25 cellular contexts compared by ENCODE assay signal in the genomic region with DNA sequence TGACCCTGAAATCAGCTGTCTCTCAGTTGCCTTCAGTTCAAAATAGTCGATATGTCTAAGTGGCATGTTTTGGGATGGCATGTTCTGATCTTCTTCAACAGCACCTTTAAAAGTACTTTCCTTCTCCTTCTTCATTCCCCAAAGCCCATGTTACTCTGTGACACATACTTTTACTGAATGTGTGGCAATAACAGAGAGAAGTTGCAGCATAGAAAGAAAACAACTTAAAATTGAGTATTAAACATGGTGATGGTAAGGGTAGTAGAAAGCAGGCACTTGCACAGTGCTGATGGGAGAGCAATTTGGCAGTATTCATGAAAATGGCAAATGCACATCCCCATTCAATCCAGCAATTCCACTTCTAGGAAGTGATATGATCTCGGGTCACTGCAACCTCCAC.
"Had no signal": no experiment of that assay in that cellular context is flagged by ENCODE, and none has a peak within 500 bp of the region (broad histone marks: within the 10 kb centered on the region; RNA-seq: fewer than 3 reads in every experiment).

No MANE protein-coding gene starts in this region.

- H3K27ac Mint-ChIP-seq: activated CD8-positive, alpha-beta T cell treated with anti-CD3 and anti-CD28 coated beads for 36 hours; activated naive CD4-positive, alpha-beta T cell treated with anti-CD3 and anti-CD28 coated beads, Interleukin-2, amount 50 U/mL, for 24 hours had no signal

- H3K4me3 ChIP-seq: body of pancreas, coronary artery, esophagus muscularis mucosa, gastroesophageal sphincter, heart right ventricle, prostate gland, smooth muscle cell, transverse colon, vagina had no signal

- H3K36me3 ChIP-seq: esophagus muscularis mucosa, gastroesophageal sphincter, heart right ventricle, prostate gland, transverse colon, vagina, WERI-Rb-1 had no signal

- H3K27ac ChIP-seq: body of pancreas, coronary artery, esophagus muscularis mucosa, gastroesophageal sphincter, heart right ventricle, prostate gland, transverse colon, vagina, WERI-Rb-1 had no signal

- H3K4me1 ChIP-seq: gastroesophageal sphincter, prostate gland, transverse colon, vagina had no signal

- H3K36me3 Mint-ChIP-seq: activated naive CD4-positive, alpha-beta T cell treated with anti-CD3 and anti-CD28 coated beads, Interleukin-2, amount 50 U/mL, for 24 hours had no signal

- ATAC-seq: activated CD8-positive, alpha-beta T cell treated with anti-CD3 and anti-CD28 coated beads for 36 hours; activated T-cell treated with anti-CD3 and anti-CD28 coated beads, Interleukin-2, amount 50 U/mL, for 4 hours; body of pancreas; gastroesophageal sphincter; heart right ventricle; left lobe of liver; right cardiac atrium had no signal

- H3K4me2 ChIP-seq: smooth muscle cell had no signal

- H3K9me3 Mint-ChIP-seq: activated CD8-positive, alpha-beta T cell treated with anti-CD3 and anti-CD28 coated beads for 36 hours; activated naive CD4-positive, alpha-beta T cell treated with anti-CD3 and anti-CD28 coated beads, Interleukin-2, amount 50 U/mL, for 24 hours had no signal

- H3K4me3 Mint-ChIP-seq: activated CD8-positive, alpha-beta T cell treated with anti-CD3 and anti-CD28 coated beads for 36 hours; activated naive CD4-positive, alpha-beta T cell treated with anti-CD3 and anti-CD28 coated beads, Interleukin-2, amount 50 U/mL, for 24 hours; activated T-cell treated with anti-CD3 and anti-CD28 coated beads, Interleukin-2, amount 50 U/mL, for 4 hours had no signal

- H3K27me3 Mint-ChIP-seq: activated naive CD4-positive, alpha-beta T cell treated with anti-CD3 and anti-CD28 coated beads, Interleukin-2, amount 50 U/mL, for 24 hours had no signal

- H3K9me3 ChIP-seq: body of pancreas, esophagus muscularis mucosa, gastroesophageal sphincter, prostate gland, transverse colon, vagina had no signal

- DNase-seq: activated CD4-positive, alpha-beta T cell treated with anti-CD3 and anti-CD28 coated beads for 4 hours; activated CD8-positive, alpha-beta T cell treated with anti-CD3 and anti-CD28 coated beads for 36 hours; activated effector memory CD4-positive, alpha-beta T cell treated with Interleukin-2 at 50 U/mL for 16 hours; activated T-cell treated with anti-CD3 and anti-CD28 coated beads, Interleukin-2, amount 50 U/mL, for 4 hours; amygdala; body of pancreas; central memory CD4-positive, alpha-beta T cell; heart right ventricle; islet precursor cell; midbrain; right cardiac atrium; stimulated activated CD4-positive, alpha-beta T cell treated with anti-CD3 and anti-CD28 coated beads, Interleukin-4, amount 100 ng/mL, for 4 hours; stimulated activated CD8-positive, alpha-beta memory T cell treated with anti-CD3 and anti-CD28 coated beads, Interleukin-4, amount 100 ng/mL, for 48 hours; stimulated activated naive CD4-positive, alpha-beta T cell treated with Interleukin-2 at 50 U/mL for 16 hours; substantia nigra; transverse colon; WERI-Rb-1 had no signal

- H3K4me1 Mint-ChIP-seq: activated naive CD4-positive, alpha-beta T cell treated with anti-CD3 and anti-CD28 coated beads, Interleukin-2, amount 50 U/mL, for 24 hours had no signal

- H3K27me3 ChIP-seq: body of pancreas, esophagus muscularis mucosa, gastroesophageal sphincter, heart right ventricle, transverse colon, vagina had no signal
